Comparison of ENCODE assay signal across 9 cellular contexts in genomic region chr13:44305845-44306244, GRCh38.
DNase-seq lines count a peak whose midpoint lies in the region; ATAC-seq and TF ChIP-seq lines count a peak whose summit lies in the region.
"Had no signal": no experiment of that assay in that cellular context is flagged by ENCODE, and none has a peak within 500 bp of the region (broad histone marks: within the 10 kb centered on the region; RNA-seq: fewer than 3 reads in every experiment).

No MANE protein-coding gene starts in this region.

- H3K56ac ChIP-seq in mesendoderm (ENCODE audit: low read length) = no peak overlapping the region

- H2BK15ac ChIP-seq in mesendoderm (replicated peaks; ENCODE audit: low read depth) = no peak overlapping the region

- peak overlapping the region; percentile 68 to 93 (median 87) for H3K27ac Mint-ChIP-seq in brain

- H4K8ac ChIP-seq in mesendoderm (ENCODE audit: low read depth, low read length) = no peak overlapping the region

- H3K79me2 ChIP-seq in mesendoderm (ENCODE audit: control insufficient read depth, insufficient read depth, low read length) = no peaks in the 10 kb centered on the region

- DNase-seq in right cardiac atrium (no peak), Right ventricle myocardium superior (no peak), mesendoderm (peak; percentile 30), HPDE6-E6E7 (ENCODE audit: extremely low spot score) (no peak), activated gamma-delta T cell (lab: John Stamatoyannopoulos, UW) (no peak), NOMO-1 (lab: John Stamatoyannopoulos, UW; ENCODE audit: unreplicated experiment in 2 of 2) (no peak), T-helper 1 cell (no peak)
- DNase-seq: occipital lobe had no signal

- H3K4me1 ChIP-seq in right cardiac atrium (ENCODE audit: control insufficient read depth, insufficient read depth, low read length) = peaks cover 12% of the 10 kb centered on the region
- peaks cover 10% of the 10 kb centered on the region for H3K4me1 ChIP-seq in mesendoderm (ENCODE audit: control insufficient read depth, low read depth, low read length)

- H2BK120ac ChIP-seq in mesendoderm (ENCODE audit: low read depth, low read length) = no peak overlapping the region

- intact Hi-C loops in right cardiac atrium (cut with DNase I) (loop anchor here in 1 of 4 donors (10.0 kb wide), 3 partner anchors 69 to 251 kb away; partner anchors contain the start of gene SERP2), Right ventricle myocardium superior (cut with DNase I) (no loop called here)

- H2AK5ac ChIP-seq in mesendoderm (ENCODE audit: low read length) = no peak overlapping the region

- no peaks in the 10 kb centered on the region for H3K9me3 ChIP-seq in right cardiac atrium (ENCODE audit: control insufficient read depth, low read length)

- no peak for TF ChIP-seq CTCF in brain (conservative IDR thresholded peaks at IDR 0.05)

- no peaks in the 10 kb centered on the region for H3K36me3 Mint-ChIP-seq in brain

- H3K27me3 ChIP-seq in right cardiac atrium (ENCODE audit: control insufficient read depth, insufficient read depth) (no peaks in the 10 kb centered on the region), mesendoderm (ENCODE audit: insufficient read depth, low read length, poor library complexity) (no peaks in the 10 kb centered on the region)

- H2BK5ac ChIP-seq in mesendoderm (ENCODE audit: low read length) = no peak overlapping the region

- peaks cover 76% of the 10 kb centered on the region for H3K4me1 Mint-ChIP-seq in brain

- no peak overlapping the region for H3K4me3 ChIP-seq in right cardiac atrium (ENCODE audit: low read length)
- no peak overlapping the region for H3K4me3 ChIP-seq in mesendoderm (ENCODE audit: low read length)

- H3K9me3 Mint-ChIP-seq in brain = peaks cover 0 to 7% (median 2%) of the 10 kb centered on the region in 5 experiments

- WGBS in right cardiac atrium = 79% methylated on average over 5 of the region's 5 CpGs
- no CpG with 5 or more reads among the region's 5 CpGs for WGBS in mesendoderm (ENCODE audit: extremely low coverage, insufficient coverage, low lambda C conversion rate)

- no peak for ATAC-seq in right cardiac atrium
- ATAC-seq in Right ventricle myocardium superior (ENCODE audit: poor library complexity) = no peak

- H3K9ac ChIP-seq in mesendoderm (ENCODE audit: low read length) = no peak overlapping the region

- peak overlapping the region; percentile 39 for H3K18ac ChIP-seq in mesendoderm (ENCODE audit: low read length)

- no peaks in the 10 kb centered on the region for H3K36me3 ChIP-seq in mesendoderm (ENCODE audit: control insufficient read depth, insufficient read depth, low read length)

- H3K4ac ChIP-seq in mesendoderm (ENCODE audit: low read depth, low read length) = no peak overlapping the region

- no peak overlapping the region for H4K5ac ChIP-seq in mesendoderm (ENCODE audit: low read length)

- no peak overlapping the region for H3K4me2 ChIP-seq in mesendoderm (ENCODE audit: low read length)

- H3K23ac ChIP-seq in mesendoderm (ENCODE audit: low read length) = no peak overlapping the region

- H3K27me3 Mint-ChIP-seq in brain = peaks cover 4% of the 10 kb centered on the region

- H3K4me3 Mint-ChIP-seq in brain = peak overlapping the region; percentile 20 to 64 (median 50)

- H3K27ac ChIP-seq in right cardiac atrium (ENCODE audit: low read length) = peak overlapping the region; percentile 64
- no peak overlapping the region for H3K27ac ChIP-seq in mesendoderm (ENCODE audit: low read depth, low read length)

- H3K79me1 ChIP-seq in mesendoderm (ENCODE audit: low read length) = no peaks in the 10 kb centered on the region
